In the genomic region with DNA sequence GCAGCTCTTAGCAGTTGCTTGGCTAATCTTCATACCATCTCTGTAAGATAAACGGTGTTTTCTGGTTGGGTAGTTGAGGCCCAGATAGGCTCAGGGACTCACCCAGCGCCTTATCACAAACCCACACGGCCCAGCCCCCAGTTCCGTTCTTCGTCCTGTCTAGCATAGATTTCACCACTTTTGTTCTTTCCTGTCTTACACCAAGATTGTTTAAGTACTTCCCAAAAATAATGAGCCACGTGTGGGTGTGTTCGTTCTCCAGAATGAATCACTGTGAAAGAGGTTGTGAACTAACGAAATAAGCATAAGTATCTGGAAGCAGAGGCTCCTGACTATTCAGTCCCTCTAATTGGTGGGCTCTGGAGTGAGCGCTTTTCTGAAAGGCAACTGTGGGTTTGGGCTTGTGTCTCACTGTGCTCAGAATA, we compare ENCODE assay signal across 8 cellular contexts. TPM values are rescaled to one million over a fixed set of nuclear protein-coding genes. Genes with fewer than 3 reads are reported as not detected.
DNase-seq lines count a peak whose midpoint lies in the region; ATAC-seq, FAIRE-seq and TF ChIP-seq lines count a peak whose summit lies in the region.

No MANE protein-coding gene starts in this region.

- H3K4me3 ChIP-seq in RWPE2 (ENCODE audit: severe bottlenecking) (no peak overlapping the region), astrocyte (ENCODE audit: insufficient read depth, low read depth, low read length) (no peak overlapping the region), liver (ENCODE audit: low read depth in 1 of 3, low read length in 3 of 3) (peak overlapping the region in 1 of 3 donors; percentile 15)

- H3K27ac ChIP-seq in RWPE2 (ENCODE audit: poor library complexity, severe bottlenecking) (peak overlapping the region; percentile 78), astrocyte (ENCODE audit: low read depth, low read length) (peak overlapping the region; percentile 65), liver (ENCODE audit: low read depth in 1 of 2, low read length in 2 of 2) (peak overlapping the region; percentile 72 to 77)

- no peak overlapping the region for H3K4me3 Mint-ChIP-seq in astrocyte (ENCODE audit: unreplicated experiment)

- peak; percentile 40 for DNase-seq in AG08395 (ENCODE audit: low spot score)
- no peak for DNase-seq in RWPE2 (ENCODE audit: low spot score)
- DNase-seq in astrocyte (ENCODE audit: low read depth) = peak; percentile 92
- peak; percentile 35 to 38 for DNase-seq in stimulated activated CD8-positive, alpha-beta memory T cell treated with anti-CD3 and anti-CD28 coated beads, Interleukin-15, amount 100 ng/mL, for 4 hours (ENCODE audit: low read depth in 2 of 2)
- DNase-seq in H54 (ENCODE audit: insufficient read length, low spot score) = no peak

- H3K27ac Mint-ChIP-seq in astrocyte (ENCODE audit: unreplicated experiment) = no peak overlapping the region

- no peaks in the 10 kb centered on the region for H3K27me3 ChIP-seq in RWPE2 (ENCODE audit: insufficient read depth, poor library complexity, severe bottlenecking)
- no peaks in the 10 kb centered on the region for H3K27me3 ChIP-seq in astrocyte (ENCODE audit: insufficient read depth, low read length)
- no peaks in the 10 kb centered on the region for H3K27me3 ChIP-seq in liver (ENCODE audit: control insufficient read depth in 4 of 4, insufficient read depth in 4 of 4, low read length in 3 of 4)

- no peaks in the 10 kb centered on the region for H3K9me3 ChIP-seq in RWPE2 (ENCODE audit: severe bottlenecking)
- H3K9me3 ChIP-seq in astrocyte (ENCODE audit: insufficient read depth, low read depth, low read length) = no peaks in the 10 kb centered on the region
- H3K9me3 ChIP-seq in liver (ENCODE audit: control insufficient read depth in 4 of 4, low read length in 3 of 4) = no peaks in the 10 kb centered on the region

- TF ChIP-seq CTCF in RWPE2 (IDR thresholded peaks at IDR 0.05; ENCODE audit: poor library complexity, severe bottlenecking) (no peak), astrocyte (IDR thresholded peaks at IDR 0.05; ENCODE audit: insufficient read depth, low read depth, low read length) (no peak), liver (IDR thresholded peaks at IDR 0.05; ENCODE audit: low read depth, low read length, missing input control) (no peak)

- H3K9me3 Mint-ChIP-seq in astrocyte (ENCODE audit: unreplicated experiment) = no peaks in the 10 kb centered on the region

- WGBS in liver = 28% methylated on average over 9 of the region's 9 CpGs

- H2AFZ ChIP-seq in astrocyte (ENCODE audit: low read depth, low read length) = no peak overlapping the region

- TF ChIP-seq RAD21 in liver (IDR thresholded peaks at IDR 0.05) = no peak

- H3K36me3 ChIP-seq in RWPE2 (ENCODE audit: low read depth) (peaks cover 18% of the 10 kb centered on the region), astrocyte (ENCODE audit: insufficient read depth, low read length) (peaks cover 5% of the 10 kb centered on the region), liver (ENCODE audit: control insufficient read depth in 4 of 4, insufficient read depth in 3 of 4, low read depth in 1 of 4, low read length in 3 of 4) (peaks cover 5 to 10% (median 7%) of the 10 kb centered on the region in 4 donors)

- H3K4me1 Mint-ChIP-seq in astrocyte (ENCODE audit: low read depth, unreplicated experiment) = peaks cover 63% of the 10 kb centered on the region

- peak; percentile 47 for ATAC-seq in RWPE2 (ENCODE audit: low read depth)
- ATAC-seq in GM19324 (IDR thresholded peaks at IDR 0.05; ENCODE audit: low FRiP score, unreplicated experiment) = no peak
- no peak for ATAC-seq in HG03342 (IDR thresholded peaks at IDR 0.05; ENCODE audit: unreplicated experiment)

- H3K9ac ChIP-seq in astrocyte (ENCODE audit: low read length) (peak overlapping the region; percentile 10), liver (ENCODE audit: low read depth in 1 of 2, low read length in 2 of 2) (no peak overlapping the region)

- FAIRE-seq in astrocyte (lab: Jason Lieb, UNC) (no peak), H54 (lab: Jason Lieb, UNC) (no peak)

- H3K4me1 ChIP-seq in RWPE2 (ENCODE audit: insufficient read depth, poor library complexity, severe bottlenecking) = peaks cover 35% of the 10 kb centered on the region
- peaks cover 70% of the 10 kb centered on the region for H3K4me1 ChIP-seq in astrocyte (ENCODE audit: insufficient read depth, low read length)
- peaks cover 30 to 77% (median 66%) of the 10 kb centered on the region in 4 donors for H3K4me1 ChIP-seq in liver (ENCODE audit: control insufficient read depth in 4 of 4, insufficient read depth in 4 of 4, low read length in 3 of 4)

- peaks cover 24% of the 10 kb centered on the region for H4K20me1 ChIP-seq in astrocyte (ENCODE audit: insufficient read depth, low read length)

- peaks cover 47% of the 10 kb centered on the region for H3K79me2 ChIP-seq in astrocyte (ENCODE audit: insufficient read depth, low read length)

- no peak for TF ChIP-seq POLR2A in H54 (IDR thresholded peaks at IDR 0.05; ENCODE audit: low read depth, low read length)

- no peaks in the 10 kb centered on the region for H3K27me3 Mint-ChIP-seq in astrocyte (ENCODE audit: low read depth, unreplicated experiment)

- H3K4me2 ChIP-seq in astrocyte (ENCODE audit: low read length) = peak overlapping the region; percentile 59

- H3K36me3 Mint-ChIP-seq in astrocyte (ENCODE audit: low read depth, unreplicated experiment) = peaks cover 14% of the 10 kb centered on the region

TF ChIP-seq in liver, 16 proteins besides CTCF, POLR2A, EP300 and RAD21:
- TF ChIP-seq FOXA1 (IDR thresholded peaks at IDR 0.05) (no peak), GABPA (IDR thresholded peaks at IDR 0.05 in 1 of 2, conservative IDR thresholded peaks at IDR 0.05 in 1 of 2) (no peak), FOXA2 (IDR thresholded peaks at IDR 0.05) (no peak), NR2F2 (IDR thresholded peaks at IDR 0.05) (no peak), EGR1 (IDR thresholded peaks at IDR 0.05; ENCODE audit: low read depth in 2 of 2) (no peak)
- TF ChIP-seq, protein P1, sequence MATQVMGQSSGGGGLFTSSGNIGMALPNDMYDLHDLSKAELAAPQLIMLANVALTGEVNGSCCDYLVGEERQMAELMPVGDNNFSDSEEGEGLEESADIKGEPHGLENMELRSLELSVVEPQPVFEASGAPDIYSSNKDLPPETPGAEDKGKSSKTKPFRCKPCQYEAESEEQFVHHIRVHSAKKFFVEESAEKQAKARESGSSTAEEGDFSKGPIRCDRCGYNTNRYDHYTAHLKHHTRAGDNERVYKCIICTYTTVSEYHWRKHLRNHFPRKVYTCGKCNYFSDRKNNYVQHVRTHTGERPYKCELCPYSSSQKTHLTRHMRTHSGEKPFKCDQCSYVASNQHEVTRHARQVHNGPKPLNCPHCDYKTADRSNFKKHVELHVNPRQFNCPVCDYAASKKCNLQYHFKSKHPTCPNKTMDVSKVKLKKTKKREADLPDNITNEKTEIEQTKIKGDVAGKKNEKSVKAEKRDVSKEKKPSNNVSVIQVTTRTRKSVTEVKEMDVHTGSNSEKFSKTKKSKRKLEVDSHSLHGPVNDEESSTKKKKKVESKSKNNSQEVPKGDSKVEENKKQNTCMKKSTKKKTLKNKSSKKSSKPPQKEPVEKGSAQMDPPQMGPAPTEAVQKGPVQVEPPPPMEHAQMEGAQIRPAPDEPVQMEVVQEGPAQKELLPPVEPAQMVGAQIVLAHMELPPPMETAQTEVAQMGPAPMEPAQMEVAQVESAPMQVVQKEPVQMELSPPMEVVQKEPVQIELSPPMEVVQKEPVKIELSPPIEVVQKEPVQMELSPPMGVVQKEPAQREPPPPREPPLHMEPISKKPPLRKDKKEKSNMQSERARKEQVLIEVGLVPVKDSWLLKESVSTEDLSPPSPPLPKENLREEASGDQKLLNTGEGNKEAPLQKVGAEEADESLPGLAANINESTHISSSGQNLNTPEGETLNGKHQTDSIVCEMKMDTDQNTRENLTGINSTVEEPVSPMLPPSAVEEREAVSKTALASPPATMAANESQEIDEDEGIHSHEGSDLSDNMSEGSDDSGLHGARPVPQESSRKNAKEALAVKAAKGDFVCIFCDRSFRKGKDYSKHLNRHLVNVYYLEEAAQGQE (IDR thresholded peaks at IDR 0.05) = peak; percentile 7
- TF ChIP-seq, protein P2, sequence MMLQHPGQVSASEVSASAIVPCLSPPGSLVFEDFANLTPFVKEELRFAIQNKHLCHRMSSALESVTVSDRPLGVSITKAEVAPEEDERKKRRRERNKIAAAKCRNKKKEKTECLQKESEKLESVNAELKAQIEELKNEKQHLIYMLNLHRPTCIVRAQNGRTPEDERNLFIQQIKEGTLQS (IDR thresholded peaks at IDR 0.05) = no peak

RNA-seq across cellular contexts. Expression of a gene that starts 21.4 kb away (rescaled TPM):
- total RNA-seq in astrocyte (13.8 and 15.4 TPM in 2 replicates), liver (10 to 100 TPM in 1 of 2 donors, 1 to 10 TPM in 1; 7.4 to 21.9 TPM)
- 10 to 100 TPM in 1 of 2 donors, 1 to 10 TPM in 1; 4.0 to 16.5 TPM for polyA plus RNA-seq in liver

RNA-seq across cellular contexts. Expression of a gene that starts 33.9 kb away (rescaled TPM):
- total RNA-seq in astrocyte (9.6 and 12.4 TPM in 2 replicates), liver (1 to 10 TPM; 1.9 to 9.9 TPM)
- polyA plus RNA-seq in liver = 1 to 10 TPM; 1.1 to 3.1 TPM

Comparison
In these comparisons a context has a peak if more than half of its experiments do, and no peak if none do; other contexts are left out.
1. DNase-seq: peak in AG08395 (single experiment), astrocyte (single experiment) and stimulated activated CD8-positive, alpha-beta memory T cell treated with anti-CD3 and anti-CD28 coated beads, Interleukin-15, amount 100 ng/mL, for 4 hours (2 of 2); none in RWPE2 (single experiment) and H54 (single experiment).
2. Peak in every context shown above with its lines, with median percentiles within 50 percentile points of each other: H3K27ac ChIP-seq.